1 cellular context compared by ENCODE assay signal in the genomic region with DNA sequence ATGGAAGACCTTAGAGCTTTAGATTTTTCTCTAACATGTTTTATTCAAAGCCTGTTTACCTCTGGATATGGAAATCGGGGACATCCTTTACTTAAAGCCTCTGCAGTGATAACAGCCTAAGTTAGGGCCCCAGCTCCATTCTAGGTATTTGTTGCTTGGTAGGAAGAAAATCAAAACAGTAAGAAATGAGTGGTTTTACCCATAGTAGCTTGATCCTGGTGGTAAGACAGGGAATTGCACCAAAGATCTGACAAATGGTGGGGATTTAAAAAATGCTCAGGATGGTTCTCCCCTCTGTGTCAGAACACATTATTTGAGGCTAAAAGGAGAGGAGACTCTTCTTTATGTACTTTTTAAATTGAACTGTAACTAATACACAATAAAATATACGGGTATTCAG.
TF ChIP-seq lines count a peak whose summit lies in the region.

No MANE protein-coding gene starts in this region.

TF ChIP-seq in GM12878, 131 proteins besides CTCF, POLR2A, EP300 and RAD21 (continued from another document):
- TF ChIP-seq ZNF592 (IDR thresholded peaks at IDR 0.05) = no peak
- TF ChIP-seq IKZF1 (conservative IDR thresholded peaks at IDR 0.05) = no peak
- TF ChIP-seq MEF2B (IDR thresholded peaks at IDR 0.05; ENCODE audit: partially characterized antibody, poor library complexity, severe bottlenecking) = no peak
- no peak for TF ChIP-seq NFXL1 (IDR thresholded peaks at IDR 0.05; ENCODE audit: borderline replicate concordance)
- TF ChIP-seq RAD51 (IDR thresholded peaks at IDR 0.05) = no peak
- TF ChIP-seq PML (IDR thresholded peaks at IDR 0.05; ENCODE audit: low read length) = no peak
- TF ChIP-seq PBX3 (IDR thresholded peaks at IDR 0.05; ENCODE audit: insufficient replicate concordance, low read depth, low read length) = no peak
- no peak for TF ChIP-seq MLLT1 (IDR thresholded peaks at IDR 0.05)
- no peak for TF ChIP-seq SMC3 (IDR thresholded peaks at IDR 0.05; ENCODE audit: borderline replicate concordance, low read length)
- no peak for TF ChIP-seq PRDM15 (CRISPR knock-in tag; IDR thresholded peaks at IDR 0.05)
- no peak for TF ChIP-seq WRNIP1 (IDR thresholded peaks at IDR 0.05; ENCODE audit: borderline replicate concordance, low read depth, low read length)
- TF ChIP-seq, protein P1, sequence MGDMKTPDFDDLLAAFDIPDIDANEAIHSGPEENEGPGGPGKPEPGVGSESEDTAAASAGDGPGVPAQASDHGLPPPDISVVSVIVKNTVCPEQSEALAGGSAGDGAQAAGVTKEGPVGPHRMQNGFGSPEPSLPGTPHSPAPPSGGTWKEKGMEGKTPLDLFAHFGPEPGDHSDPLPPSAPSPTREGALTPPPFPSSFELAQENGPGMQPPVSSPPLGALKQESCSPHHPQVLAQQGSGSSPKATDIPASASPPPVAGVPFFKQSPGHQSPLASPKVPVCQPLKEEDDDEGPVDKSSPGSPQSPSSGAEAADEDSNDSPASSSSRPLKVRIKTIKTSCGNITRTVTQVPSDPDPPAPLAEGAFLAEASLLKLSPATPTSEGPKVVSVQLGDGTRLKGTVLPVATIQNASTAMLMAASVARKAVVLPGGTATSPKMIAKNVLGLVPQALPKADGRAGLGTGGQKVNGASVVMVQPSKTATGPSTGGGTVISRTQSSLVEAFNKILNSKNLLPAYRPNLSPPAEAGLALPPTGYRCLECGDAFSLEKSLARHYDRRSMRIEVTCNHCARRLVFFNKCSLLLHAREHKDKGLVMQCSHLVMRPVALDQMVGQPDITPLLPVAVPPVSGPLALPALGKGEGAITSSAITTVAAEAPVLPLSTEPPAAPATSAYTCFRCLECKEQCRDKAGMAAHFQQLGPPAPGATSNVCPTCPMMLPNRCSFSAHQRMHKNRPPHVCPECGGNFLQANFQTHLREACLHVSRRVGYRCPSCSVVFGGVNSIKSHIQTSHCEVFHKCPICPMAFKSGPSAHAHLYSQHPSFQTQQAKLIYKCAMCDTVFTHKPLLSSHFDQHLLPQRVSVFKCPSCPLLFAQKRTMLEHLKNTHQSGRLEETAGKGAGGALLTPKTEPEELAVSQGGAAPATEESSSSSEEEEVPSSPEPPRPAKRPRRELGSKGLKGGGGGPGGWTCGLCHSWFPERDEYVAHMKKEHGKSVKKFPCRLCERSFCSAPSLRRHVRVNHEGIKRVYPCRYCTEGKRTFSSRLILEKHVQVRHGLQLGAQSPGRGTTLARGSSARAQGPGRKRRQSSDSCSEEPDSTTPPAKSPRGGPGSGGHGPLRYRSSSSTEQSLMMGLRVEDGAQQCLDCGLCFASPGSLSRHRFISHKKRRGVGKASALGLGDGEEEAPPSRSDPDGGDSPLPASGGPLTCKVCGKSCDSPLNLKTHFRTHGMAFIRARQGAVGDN (IDR thresholded peaks at IDR 0.05) = no peak
